8 cellular contexts compared by ENCODE assay signal in the genomic region with DNA sequence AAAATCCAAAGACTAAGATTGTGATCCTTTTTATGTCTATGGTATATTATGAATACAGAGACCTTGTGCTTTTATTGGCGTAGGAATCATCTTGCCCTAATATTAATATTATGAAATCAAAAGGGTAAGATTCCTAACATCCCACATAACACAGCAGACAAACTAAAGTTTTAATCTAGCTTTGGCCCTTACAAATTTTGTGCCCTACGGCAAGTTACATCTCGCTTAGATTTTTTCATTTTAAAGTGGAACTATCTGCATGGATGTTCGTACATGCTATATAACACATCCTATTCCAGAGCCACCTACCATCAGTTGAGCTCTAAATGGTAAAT. TPM values are rescaled to one million over a fixed set of nuclear protein-coding genes. Genes with fewer than 3 reads are reported as not detected.
A peak's percentile ranks its signal among the peaks of the same experiment; 100 is the strongest.
DNase-seq lines count a peak whose midpoint lies in the region; ATAC-seq and TF ChIP-seq lines count a peak whose summit lies in the region.

No MANE protein-coding gene starts in this region.

- no peaks in the 10 kb centered on the region for H3K27me3 Mint-ChIP-seq in activated CD4-positive, alpha-beta T cell treated with anti-CD3 and anti-CD28 coated beads for 36 hours

- no peaks in the 10 kb centered on the region for H3K9me3 Mint-ChIP-seq in activated CD4-positive, alpha-beta T cell treated with anti-CD3 and anti-CD28 coated beads for 36 hours (ENCODE audit: low read depth)

- peaks cover 63% of the 10 kb centered on the region for H3K36me3 Mint-ChIP-seq in activated CD4-positive, alpha-beta T cell treated with anti-CD3 and anti-CD28 coated beads for 36 hours (ENCODE audit: low read depth)

- DNase-seq in activated CD4-positive, alpha-beta T cell treated with anti-CD3 and anti-CD28 coated beads for 36 hours = no peak
- DNase-seq in activated CD4-positive, alpha-beta T cell treated with anti-CD3 and anti-CD28 coated beads for 1 hour = no peak
- DNase-seq in testis (no peak), T1000 (lab: John Stamatoyannopoulos, UW) (no peak)

- no peak for TF ChIP-seq CTCF in testis (IDR thresholded peaks at IDR 0.05)

- H3K27me3 ChIP-seq in layer of hippocampus (ENCODE audit: control insufficient read depth, insufficient read depth, low read length) (peaks cover 2% of the 10 kb centered on the region), testis (no peaks in the 10 kb centered on the region)

- POLR2A ChIA-PET in activated CD4-positive, alpha-beta T cell treated with anti-CD3 and anti-CD28 coated beads for 36 hours (lab: Charles Lee) = interaction anchor here (0.6 to 1.1 kb wide), 4 partner anchors 15 to 1410 kb away, joined by 3 to 4 read pairs (median 4); a partner anchor contains a TSS

- H3K9me3 ChIP-seq in testis = no peaks in the 10 kb centered on the region

- no peak for ATAC-seq in activated CD4-positive, alpha-beta T cell treated with anti-CD3 and anti-CD28 coated beads for 36 hours
- ATAC-seq in HG03439 (IDR thresholded peaks at IDR 0.05; ENCODE audit: unreplicated experiment) (no peak), GM19452 (IDR thresholded peaks at IDR 0.05; ENCODE audit: unreplicated experiment) (no peak)

- H3K27ac Mint-ChIP-seq in activated CD4-positive, alpha-beta T cell treated with anti-CD3 and anti-CD28 coated beads for 36 hours = peak overlapping the region; percentile 97

- 0 to 5% (median 1%) methylated on average over 4 of the region's 4 CpGs for WGBS in adipose tissue, 3 donors
- WGBS in testis, 2 donors = 0 to 2% methylated on average over 4 of the region's 4 CpGs

- H3K4me3 Mint-ChIP-seq in activated CD4-positive, alpha-beta T cell treated with anti-CD3 and anti-CD28 coated beads for 36 hours = peak overlapping the region; percentile 90

- H3K4me1 ChIP-seq in testis = peaks cover 15% of the 10 kb centered on the region

- peak overlapping the region; percentile 96 to 99 for H3K4me3 ChIP-seq in testis

- peaks cover 57% of the 10 kb centered on the region for H3K4me1 Mint-ChIP-seq in activated CD4-positive, alpha-beta T cell treated with anti-CD3 and anti-CD28 coated beads for 36 hours

- H3K27ac ChIP-seq in adipose tissue (ENCODE audit: low read depth, low read length) = peak overlapping the region; percentile 77
- peak overlapping the region; percentile 85 for H3K27ac ChIP-seq in layer of hippocampus (ENCODE audit: low read depth, low read length)
- peak overlapping the region; percentile 97 to 98 for H3K27ac ChIP-seq in testis

- intact Hi-C loops in activated CD4-positive, alpha-beta T cell treated with anti-CD3 and anti-CD28 coated beads for 36 hours (cut with DNase I, micrococcal nuclease) = loop anchor here (1.0 to 10.0 kb wide), 7 partner anchors 85 to 956 kb away; a partner anchor contains a TSS
- intact Hi-C loops in testis (cut with DNase I; ENCODE audit: low total_unique reads) = no loop called here

- CTCF ChIA-PET in activated CD4-positive, alpha-beta T cell treated with anti-CD3 and anti-CD28 coated beads for 36 hours (lab: Charles Lee) = interaction anchor here (0.6 to 1.7 kb wide), 8 partner anchors 12 to 1527 kb away, joined by 3 to 6 read pairs (median 4); no protein-coding TSS in a partner anchor

- no peaks in the 10 kb centered on the region for H3K36me3 ChIP-seq in testis (ENCODE audit: low read depth, missing control alignments)

- TF ChIP-seq POLR2A in testis (IDR thresholded peaks at IDR 0.05) = no peak

RNA-seq across cellular contexts. Expression of a gene that starts 0.2 kb away (rescaled TPM):
- 1 to 10 TPM; 6.8 to 7.9 TPM for total RNA-seq in activated CD4-positive, alpha-beta T cell treated with anti-CD3 and anti-CD28 coated beads for 36 hours
- 10 to 100 TPM in 1 of 3 donors, 1 to 10 TPM in 2; 2.8 to 10.3 (median 6.6) TPM for polyA plus RNA-seq in adipose tissue
- 10 to 100 TPM in 1 of 2 donors, 1 to 10 TPM in 1; 7.6 to 11.0 TPM for total RNA-seq in testis
- 4.4 TPM for polyA plus RNA-seq in testis (ENCODE audit: insufficient read depth, low read depth, low replicate concordance)

RNA-seq across cellular contexts. Expression of a gene that starts 16.0 kb away (rescaled TPM):
- total RNA-seq in activated CD4-positive, alpha-beta T cell treated with anti-CD3 and anti-CD28 coated beads for 36 hours = not detected
- polyA plus RNA-seq in adipose tissue (not detected), testis (ENCODE audit: insufficient read depth, low read depth, low replicate concordance) (not detected)
- total RNA-seq in testis = under 1 TPM in 1 of 2 donors, not detected in 1; 0.71 TPM

RNA-seq across cellular contexts. Expression of a gene that starts 36.3 kb away (rescaled TPM):
- total RNA-seq in activated CD4-positive, alpha-beta T cell treated with anti-CD3 and anti-CD28 coated beads for 36 hours = 1 to 10 TPM in 1 of 2 experiments, under 1 TPM in 1; 0.87 to 1.4 TPM
- polyA plus RNA-seq in adipose tissue = under 1 TPM in 1 of 3 donors, not detected in 2; 0.03 TPM
- 10 to 100 TPM; 11.1 to 11.3 TPM for total RNA-seq in testis
- polyA plus RNA-seq in testis (ENCODE audit: insufficient read depth, low read depth, low replicate concordance) = not detected

Comparison
In these comparisons a context has a peak if more than half of its experiments do, and no peak if none do; other contexts are left out.
1. RNA of a gene that starts 36.3 kb away (total RNA-seq): 11.1 to 11.3 TPM in testis; 0.87 to 1.4 TPM in activated CD4-positive, alpha-beta T cell treated with anti-CD3 and anti-CD28 coated beads for 36 hours; every median in the first group is over 4 times any median in the second.
2. Peak in every context shown above with its lines, with median percentiles within 50 percentile points of each other: H3K27ac ChIP-seq.